In the genomic region with DNA sequence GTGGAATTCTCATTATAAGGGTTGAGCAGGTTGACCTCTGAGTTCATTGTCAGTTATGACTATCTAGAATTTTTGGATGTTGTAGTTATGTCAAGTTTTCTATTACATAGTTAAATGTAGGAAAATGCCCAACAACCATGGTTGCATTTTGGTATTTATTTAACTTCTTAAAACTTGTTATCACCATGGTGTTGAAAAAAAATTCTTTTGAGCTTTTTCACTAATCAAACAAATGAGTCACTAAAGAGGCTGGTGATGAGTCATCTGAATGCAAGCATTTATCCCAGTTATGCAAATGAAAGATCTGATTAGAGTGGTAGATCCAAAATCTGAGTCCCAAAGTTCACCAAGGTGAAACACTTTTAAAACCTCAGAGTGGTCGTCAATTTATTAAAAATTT, we compare ENCODE assay signal across 1 cellular context.
TF ChIP-seq lines count a peak whose summit lies in the region.

No MANE protein-coding gene starts in this region.

TF ChIP-seq in A549, 52 proteins besides CTCF, POLR2A, EP300 and RAD21 (continued from another document):
- TF ChIP-seq, protein P1, sequence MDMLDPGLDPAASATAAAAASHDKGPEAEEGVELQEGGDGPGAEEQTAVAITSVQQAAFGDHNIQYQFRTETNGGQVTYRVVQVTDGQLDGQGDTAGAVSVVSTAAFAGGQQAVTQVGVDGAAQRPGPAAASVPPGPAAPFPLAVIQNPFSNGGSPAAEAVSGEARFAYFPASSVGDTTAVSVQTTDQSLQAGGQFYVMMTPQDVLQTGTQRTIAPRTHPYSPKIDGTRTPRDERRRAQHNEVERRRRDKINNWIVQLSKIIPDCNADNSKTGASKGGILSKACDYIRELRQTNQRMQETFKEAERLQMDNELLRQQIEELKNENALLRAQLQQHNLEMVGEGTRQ (IDR thresholded peaks at IDR 0.05), result no peak
- no peak for TF ChIP-seq ZSCAN20 (CRISPR knock-in tag; IDR thresholded peaks at IDR 0.05)
- no peak for TF ChIP-seq EHMT2 (IDR thresholded peaks at IDR 0.05; ENCODE audit: low read depth)
- TF ChIP-seq, protein P2, sequence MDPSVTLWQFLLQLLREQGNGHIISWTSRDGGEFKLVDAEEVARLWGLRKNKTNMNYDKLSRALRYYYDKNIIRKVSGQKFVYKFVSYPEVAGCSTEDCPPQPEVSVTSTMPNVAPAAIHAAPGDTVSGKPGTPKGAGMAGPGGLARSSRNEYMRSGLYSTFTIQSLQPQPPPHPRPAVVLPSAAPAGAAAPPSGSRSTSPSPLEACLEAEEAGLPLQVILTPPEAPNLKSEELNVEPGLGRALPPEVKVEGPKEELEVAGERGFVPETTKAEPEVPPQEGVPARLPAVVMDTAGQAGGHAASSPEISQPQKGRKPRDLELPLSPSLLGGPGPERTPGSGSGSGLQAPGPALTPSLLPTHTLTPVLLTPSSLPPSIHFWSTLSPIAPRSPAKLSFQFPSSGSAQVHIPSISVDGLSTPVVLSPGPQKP (IDR thresholded peaks at IDR 0.05; ENCODE audit: low read depth, low read length), result no peak
- TF ChIP-seq ZC3H11A (IDR thresholded peaks at IDR 0.05), result no peak
- TF ChIP-seq HOXB13 (CRISPR knock-in tag; IDR thresholded peaks at IDR 0.05; ENCODE audit: low read depth), result no peak
- no peak for TF ChIP-seq NFE2L2 (conservative IDR thresholded peaks at IDR 0.05; ENCODE audit: low read length)
- TF ChIP-seq EHF (CRISPR knock-in tag; IDR thresholded peaks at IDR 0.05), result no peak
- TF ChIP-seq, protein P3, sequence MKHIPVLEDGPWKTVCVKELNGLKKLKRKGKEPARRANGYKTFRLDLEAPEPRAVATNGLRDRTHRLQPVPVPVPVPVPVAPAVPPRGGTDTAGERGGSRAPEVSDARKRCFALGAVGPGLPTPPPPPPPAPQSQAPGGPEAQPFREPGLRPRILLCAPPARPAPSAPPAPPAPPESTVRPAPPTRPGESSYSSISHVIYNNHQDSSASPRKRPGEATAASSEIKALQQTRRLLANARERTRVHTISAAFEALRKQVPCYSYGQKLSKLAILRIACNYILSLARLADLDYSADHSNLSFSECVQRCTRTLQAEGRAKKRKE (CRISPR knock-in tag; IDR thresholded peaks at IDR 0.05; ENCODE audit: low read depth), result no peak
- peak; percentile 76 for TF ChIP-seq JUNB (IDR thresholded peaks at IDR 0.05)
- TF ChIP-seq GATA3 (IDR thresholded peaks at IDR 0.05; ENCODE audit: borderline replicate concordance), result peak; percentile 48; the same call in 1 of the 2 replicates
- TF ChIP-seq SMC3 (IDR thresholded peaks at IDR 0.05), result no peak
